Comparison of ENCODE assay signal across 8 cellular contexts in genomic region chr6:57047859-57048258, GRCh38. TPM values are rescaled to one million over a fixed set of nuclear protein-coding genes. Genes with fewer than 3 reads are reported as not detected.
DNase-seq lines count a peak whose midpoint lies in the region; ATAC-seq, FAIRE-seq and TF ChIP-seq lines count a peak whose summit lies in the region.
"Not testable (repeated sequence)": the region's sequence is repeated elsewhere in the genome, so short reads cannot be mapped to it uniquely, and the experiment has no call there.

No MANE protein-coding gene starts in this region.

- BruUV-seq in endothelial cell of umbilical vein (replicated peaks; lab: Mats Ljungman, UMichigan), result not testable (repeated sequence)

- peaks cover 28% of the 10 kb centered on the region for H3K79me2 ChIP-seq in endothelial cell of umbilical vein (ENCODE audit: control insufficient read depth, insufficient read depth, low read length)

- H3K27me3 Mint-ChIP-seq in activated B cell treated with CpG ODN at 0.5 μM for 24 hours, result not testable (repeated sequence)
- peaks cover 23% of the 10 kb centered on the region for H3K27me3 Mint-ChIP-seq in activated naive CD8-positive, alpha-beta T cell treated with anti-CD3 and anti-CD28 coated beads, Interleukin-2, amount 50 U/mL, for 24 hours

- FAIRE-seq in endothelial cell of umbilical vein (lab: Jason Lieb, UNC), result not testable (repeated sequence)

- H3K4me1 Mint-ChIP-seq in activated B cell treated with CpG ODN at 0.5 μM for 24 hours, result peaks cover 21% of the 10 kb centered on the region
- H3K4me1 Mint-ChIP-seq in activated naive CD8-positive, alpha-beta T cell treated with anti-CD3 and anti-CD28 coated beads, Interleukin-2, amount 50 U/mL, for 24 hours, result peaks cover 25% of the 10 kb centered on the region

- CTCF ChIA-PET in activated B cell treated with CpG ODN at 0.5 μM for 24 hours (lab: Charles Lee); endothelial cell of umbilical vein (lab: Charles Lee): not testable (repeated sequence)

- not testable (repeated sequence) for TF ChIP-seq CTCF in BE2C (IDR thresholded peaks at IDR 0.05; ENCODE audit: low read depth, low read length); NB4 (IDR thresholded peaks at IDR 0.05; ENCODE audit: low read depth, low read length); activated B cell treated with CpG ODN at 0.5 μM for 24 hours (IDR thresholded peaks at IDR 0.05); endothelial cell of umbilical vein (IDR thresholded peaks at IDR 0.05; ENCODE audit: extremely low read depth in 1 of 2, insufficient read depth in 1 of 2, low read depth in 1 of 2, low read length in 2 of 2); sigmoid colon (IDR thresholded peaks at IDR 0.05)

- not testable (repeated sequence) for H3K9ac ChIP-seq in endothelial cell of umbilical vein (replicated peaks; ENCODE audit: extremely low read depth, insufficient read depth, low read length); muscle layer of colon (ENCODE audit: low read length)

- TF ChIP-seq POLR2A in NB4 (IDR thresholded peaks at IDR 0.05; ENCODE audit: extremely low read depth, insufficient read length); endothelial cell of umbilical vein (IDR thresholded peaks at IDR 0.05; ENCODE audit: low read depth, low read length); sigmoid colon (IDR thresholded peaks at IDR 0.05): not testable (repeated sequence)

- dilution Hi-C loops in endothelial cell of umbilical vein (cut with MboI; ENCODE audit: extremely low pct_ligation_motif_present, low sequenced_read_pairs), result not testable (repeated sequence)

- H2AFZ ChIP-seq in endothelial cell of umbilical vein (ENCODE audit: low read depth, low read length), result not testable (repeated sequence)

- H3K36me3 ChIP-seq in BE2C, result peaks cover 44% of the 10 kb centered on the region
- H3K36me3 ChIP-seq in endothelial cell of umbilical vein (ENCODE audit: control insufficient read depth in 2 of 2, extremely low read depth in 1 of 2, insufficient read depth in 2 of 2, low read length in 2 of 2); muscle layer of colon (ENCODE audit: insufficient read depth, low read length): not testable (repeated sequence)
- H3K36me3 ChIP-seq in sigmoid colon, result peaks cover 0 to 24% (median 6%) of the 10 kb centered on the region in 4 donors

- intact Hi-C loops in activated B cell treated with CpG ODN at 0.5 μM for 24 hours (cut with micrococcal nuclease) (loop anchor here (5.0 kb wide), 2 partner anchors 174 to 269 kb away; partner anchors contain the start of genes PRIM2 and RAB23), endothelial cell of umbilical vein (cut with micrococcal nuclease) (loop anchor here (2.0 kb wide), 1 partner anchor 143 kb away; no protein-coding TSS in a partner anchor), sigmoid colon (cut with DNase I) (loop anchor here (5.0 kb wide), 1 partner anchor 39 kb away; no protein-coding TSS in a partner anchor)

- peaks cover 38% of the 10 kb centered on the region for H3K36me3 Mint-ChIP-seq in activated B cell treated with CpG ODN at 0.5 μM for 24 hours (ENCODE audit: low read depth)
- H3K36me3 Mint-ChIP-seq in activated naive CD8-positive, alpha-beta T cell treated with anti-CD3 and anti-CD28 coated beads, Interleukin-2, amount 50 U/mL, for 24 hours (ENCODE audit: low read depth), result peaks cover 36% of the 10 kb centered on the region

- H3K4me3 ChIP-seq in BE2C (ENCODE audit: low read depth, low read length), result peak overlapping the region; percentile 47
- H3K4me3 ChIP-seq in NB4 (ENCODE audit: low read depth, low read length), result peak overlapping the region; percentile 65
- H3K4me3 ChIP-seq in endothelial cell of umbilical vein (replicated peaks in 1 of 3; ENCODE audit: insufficient read depth in 1 of 3, low read depth in 1 of 3, low read length in 3 of 3), result peak overlapping the region in 1 of 3 experiments; percentile 11
- H3K4me3 ChIP-seq in muscle layer of colon (ENCODE audit: low read depth in 1 of 2, low read length in 2 of 2), result not testable (repeated sequence)
- H3K4me3 ChIP-seq in sigmoid colon, result peak overlapping the region in 1 of 4 donors; percentile 13

- 93 to 94% methylated on average over 6 of the region's 6 CpGs for WGBS in sigmoid colon, 2 donors

- POLR2A ChIA-PET in activated B cell treated with CpG ODN at 0.5 μM for 24 hours (lab: Charles Lee); endothelial cell of umbilical vein (lab: Charles Lee): not testable (repeated sequence)

- not testable (repeated sequence) for H3K27ac Mint-ChIP-seq in activated B cell treated with CpG ODN at 0.5 μM for 24 hours; activated naive CD8-positive, alpha-beta T cell treated with anti-CD3 and anti-CD28 coated beads, Interleukin-2, amount 50 U/mL, for 24 hours

- not testable (repeated sequence) for H3K9me3 ChIP-seq in BE2C; endothelial cell of umbilical vein (replicated peaks; ENCODE audit: control insufficient read depth, insufficient read depth, low read length); muscle layer of colon (ENCODE audit: low read length); sigmoid colon

- H3K4me1 ChIP-seq in BE2C, result not testable (repeated sequence)
- H3K4me1 ChIP-seq in endothelial cell of umbilical vein (ENCODE audit: control insufficient read depth, extremely low read depth, insufficient read depth, low read length) (peaks cover 10% of the 10 kb centered on the region), muscle layer of colon (ENCODE audit: insufficient read depth, low read length) (peaks cover 10% of the 10 kb centered on the region), sigmoid colon (peaks cover 0 to 27% (median 18%) of the 10 kb centered on the region in 4 donors)

- peak; percentile 0 for ATAC-seq in GM21737 (IDR thresholded peaks at IDR 0.05; ENCODE audit: unreplicated experiment)
- ATAC-seq in activated B cell treated with CpG ODN at 0.5 μM for 24 hours (ENCODE audit: low read depth); activated naive CD8-positive, alpha-beta T cell treated with anti-CD3 and anti-CD28 coated beads, Interleukin-2, amount 50 U/mL, for 24 hours: not testable (repeated sequence)

- not testable (repeated sequence) for H3K9me3 Mint-ChIP-seq in activated B cell treated with CpG ODN at 0.5 μM for 24 hours; activated naive CD8-positive, alpha-beta T cell treated with anti-CD3 and anti-CD28 coated beads, Interleukin-2, amount 50 U/mL, for 24 hours

- not testable (repeated sequence) for H3K27me3 ChIP-seq in BE2C; endothelial cell of umbilical vein (ENCODE audit: control insufficient read depth in 2 of 2, insufficient read depth in 2 of 2, low read length in 2 of 2); muscle layer of colon (ENCODE audit: control insufficient read depth in 1 of 2, insufficient read depth in 2 of 2, low read length in 2 of 2); sigmoid colon

- peak overlapping the region; percentile 9 for H3K4me2 ChIP-seq in endothelial cell of umbilical vein (ENCODE audit: insufficient read depth, low read length)

- not testable (repeated sequence) for DNase-seq in BE2C; NB4 (ENCODE audit: low read depth); activated B cell treated with CpG ODN at 0.5 μM for 24 hours; activated naive CD8-positive, alpha-beta T cell treated with anti-CD3 and anti-CD28 coated beads, Interleukin-2, amount 50 U/mL, for 24 hours; endothelial cell of umbilical vein (ENCODE audit: low read depth, low spot score); sigmoid colon

- not testable (repeated sequence) for H4K20me1 ChIP-seq in endothelial cell of umbilical vein (replicated peaks; ENCODE audit: control insufficient read depth, extremely low read depth, insufficient read depth, low read length)

- not testable (repeated sequence) for H3K27ac ChIP-seq in endothelial cell of umbilical vein (ENCODE audit: insufficient read depth, low read depth, low read length)
- H3K27ac ChIP-seq in muscle layer of colon (ENCODE audit: low read depth, low read length) (peak overlapping the region; percentile 13), sigmoid colon (peak overlapping the region in 3 of 4 donors; percentile 42 to 72 (median 64))

- peak overlapping the region; percentile 28 for H3K4me3 Mint-ChIP-seq in activated B cell treated with CpG ODN at 0.5 μM for 24 hours
- H3K4me3 Mint-ChIP-seq in activated naive CD8-positive, alpha-beta T cell treated with anti-CD3 and anti-CD28 coated beads, Interleukin-2, amount 50 U/mL, for 24 hours, result peak overlapping the region; percentile 67

- TF ChIP-seq EP300 in sigmoid colon (IDR thresholded peaks at IDR 0.05), result not testable (repeated sequence)

- not testable (repeated sequence) for H3K9me1 ChIP-seq in endothelial cell of umbilical vein (replicated peaks; ENCODE audit: control insufficient read depth, extremely low read depth, insufficient read depth, low read length)

RNA-seq across cellular contexts. Expression of gene KIAA1586, which starts 1.4 kb away (rescaled TPM):
- polyA plus RNA-seq in BE2C (2012; ENCODE audit: insufficient read depth, insufficient read length, low read depth), result 6.4 TPM
- 12.7 and 15.2 TPM in 2 replicates for total RNA-seq in activated B cell treated with CpG ODN at 0.5 μM for 24 hours
- total RNA-seq in endothelial cell of umbilical vein, result 14.0 and 15.7 TPM in 2 replicates
- 1.1 and 1.7 TPM in 2 replicates for polyA plus RNA-seq in endothelial cell of umbilical vein
- 2.8 and 3.6 TPM in 2 replicates for polyA plus RNA-seq in endothelial cell of umbilical vein (2011; cell fraction: cytosol; rRNA removed)
- 2.2 and 3.8 TPM in 2 replicates for polyA plus RNA-seq in endothelial cell of umbilical vein (2011; cell fraction: nucleus; rRNA removed)
- 7.7 and 11.1 TPM in 2 replicates for polyA plus RNA-seq in endothelial cell of umbilical vein (2012)
- polyA minus RNA-seq in endothelial cell of umbilical vein, result 1.5 and 2.5 TPM in 2 replicates
- 4.0 TPM for polyA minus RNA-seq in endothelial cell of umbilical vein (2011; cell fraction: cytosol; rRNA and poly(A)+ RNA removed)
- 3.9 and 4.8 TPM in 2 replicates for polyA minus RNA-seq in endothelial cell of umbilical vein (2011; cell fraction: nucleus; rRNA and poly(A)+ RNA removed)
- total RNA-seq in sigmoid colon, result 10 to 100 TPM; 13.8 to 16.9 (median 15.1) TPM
- polyA plus RNA-seq in sigmoid colon, result 1 to 10 TPM; 1.4 to 3.0 (median 3.0) TPM

RNA-seq across cellular contexts. Expression of gene ZNF451, which starts 42.1 kb away (rescaled TPM):
- polyA plus RNA-seq in BE2C (2012; ENCODE audit: insufficient read depth, insufficient read length, low read depth), result 20.9 TPM
- total RNA-seq in activated B cell treated with CpG ODN at 0.5 μM for 24 hours (66.9 and 71.9 TPM in 2 replicates), endothelial cell of umbilical vein (54.2 and 64.4 TPM in 2 replicates), sigmoid colon (10 to 100 TPM; 56.6 to 70.1 (median 62.9) TPM)
- polyA plus RNA-seq in endothelial cell of umbilical vein (9.0 and 9.9 TPM in 2 replicates), sigmoid colon (10 to 100 TPM in 1 of 3 donors, 1 to 10 TPM in 2; 4.2 to 12.3 (median 5.5) TPM)
- 7.9 and 10.4 TPM in 2 replicates for polyA plus RNA-seq in endothelial cell of umbilical vein (2011; cell fraction: cytosol; rRNA removed)
- 38.3 and 45.8 TPM in 2 replicates for polyA plus RNA-seq in endothelial cell of umbilical vein (2011; cell fraction: nucleus; rRNA removed)
- 10.6 and 15.5 TPM in 2 replicates for polyA plus RNA-seq in endothelial cell of umbilical vein (2012)
- 59.5 and 65.4 TPM in 2 replicates for polyA minus RNA-seq in endothelial cell of umbilical vein
- polyA minus RNA-seq in endothelial cell of umbilical vein (2011; cell fraction: cytosol; rRNA and poly(A)+ RNA removed), result 34.7 TPM
- polyA minus RNA-seq in endothelial cell of umbilical vein (2011; cell fraction: nucleus; rRNA and poly(A)+ RNA removed), result 102 and 154 TPM in 2 replicates
